Comparison of ENCODE assay signal across 11 cellular contexts in the genomic region with DNA sequence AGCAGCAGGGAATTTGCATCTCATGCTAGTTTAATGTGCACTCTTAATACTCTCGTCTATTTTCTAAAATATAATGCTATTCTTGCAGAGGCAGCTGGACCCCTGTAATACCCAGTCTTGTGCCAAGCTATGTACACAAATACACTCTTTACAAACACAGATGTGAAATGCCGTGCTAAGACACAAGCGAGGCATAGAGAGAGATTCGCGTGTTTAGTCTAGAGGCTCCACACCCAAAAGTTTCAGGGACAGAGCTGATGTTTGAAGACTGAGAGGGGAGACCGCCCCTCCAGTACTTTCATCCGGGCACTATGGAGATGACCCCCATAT. TPM values are rescaled to one million over a fixed set of nuclear protein-coding genes. Genes with fewer than 3 reads are reported as not detected.
DNase-seq lines count a peak whose midpoint lies in the region; ATAC-seq, FAIRE-seq and TF ChIP-seq lines count a peak whose summit lies in the region.
"Had no signal": no experiment of that assay in that cellular context is flagged by ENCODE, and none has a peak within 500 bp of the region (broad histone marks: within the 10 kb centered on the region; RNA-seq: fewer than 3 reads in every experiment).

No MANE protein-coding gene starts in this region.

- no peaks in the 10 kb centered on the region for H3K79me1 ChIP-seq in H9 (ENCODE audit: insufficient read depth, low read depth, low read length, poor library complexity, severe bottlenecking)

- DNase-seq in H9 (no peak), astrocyte (ENCODE audit: low read depth) (no peak), iPS DF 6.9 (ENCODE audit: low read depth, low spot score) (no peak), skeletal muscle cell (ENCODE audit: low read depth) (no peak), posterior cingulate gyrus (no peak), Karpas-422 (no peak)
- DNase-seq: activated CD8-positive, alpha-beta memory T cell treated with anti-CD3 and anti-CD28 coated beads for 24 hours; MV-4-11; stimulated activated naive CD4-positive, alpha-beta T cell treated with Interleukin-2 at 50 U/mL for 16 hours had no signal

- H3K36me3 Mint-ChIP-seq in H9 (ENCODE audit: insufficient read depth in 1 of 3, low read depth in 3 of 3) (peaks cover 2 to 16% (median 4%) of the 10 kb centered on the region in 3 experiments; a peak in 6 of 7 replicates), astrocyte (ENCODE audit: low read depth, unreplicated experiment) (no peaks in the 10 kb centered on the region)

- H3K4me2 ChIP-seq in H9 (ENCODE audit: insufficient read depth, insufficient read length, low read length) (peak overlapping the region; percentile 72), astrocyte (ENCODE audit: low read length) (peak overlapping the region; percentile 86), Karpas-422 (ENCODE audit: low read depth, low read length, poor library complexity, severe bottlenecking) (no peak overlapping the region)

- no peak overlapping the region for H2BK20ac ChIP-seq in H9 (ENCODE audit: low read depth, low read length, poor library complexity, severe bottlenecking)

- FAIRE-seq in astrocyte (lab: Jason Lieb, UNC): no peak

- H2AK5ac ChIP-seq in H9 (ENCODE audit: insufficient read length, low read length): no peak overlapping the region

- H4K20me1 ChIP-seq in H9 (ENCODE audit: control insufficient read depth, insufficient read depth, insufficient read length): peaks cover 2% of the 10 kb centered on the region
- peaks cover 16% of the 10 kb centered on the region for H4K20me1 ChIP-seq in astrocyte (ENCODE audit: insufficient read depth, low read length)
- no peaks in the 10 kb centered on the region for H4K20me1 ChIP-seq in Karpas-422 (ENCODE audit: insufficient read depth, low read depth, low read length)

- H3K27me3 Mint-ChIP-seq in H9 (ENCODE audit: low read depth): peaks cover 24% of the 10 kb centered on the region
- no peaks in the 10 kb centered on the region for H3K27me3 Mint-ChIP-seq in astrocyte (ENCODE audit: low read depth, unreplicated experiment)

- H3K23ac ChIP-seq in H9 (ENCODE audit: insufficient read length, low read depth, low read length): no peak overlapping the region

- H3K4me1 ChIP-seq in H9 (ENCODE audit: insufficient read depth, low read length) (no peaks in the 10 kb centered on the region; the same call in 1 of the 2 replicates), astrocyte (ENCODE audit: insufficient read depth, low read length) (peaks cover 26% of the 10 kb centered on the region), iPS DF 6.9 (ENCODE audit: control insufficient read depth, insufficient read depth, low read length) (no peaks in the 10 kb centered on the region), Karpas-422 (ENCODE audit: low read length) (no peaks in the 10 kb centered on the region)

- no peaks in the 10 kb centered on the region for H3K36me3 ChIP-seq in astrocyte (ENCODE audit: insufficient read depth, low read length)
- no peaks in the 10 kb centered on the region for H3K36me3 ChIP-seq in iPS DF 6.9 (ENCODE audit: control insufficient read depth, insufficient read depth, low read length)
- H3K36me3 ChIP-seq in Karpas-422 (ENCODE audit: insufficient read depth, low read length): no peaks in the 10 kb centered on the region

- no peak overlapping the region for H3K4ac ChIP-seq in H9 (ENCODE audit: low read depth, low read length)

- no peak overlapping the region for H3K18ac ChIP-seq in H9 (ENCODE audit: insufficient read length, low read depth, low read length)

- no peaks in the 10 kb centered on the region for H3K9me3 ChIP-seq in H9 (ENCODE audit: control insufficient read depth, low read depth, low read length)
- H3K9me3 ChIP-seq in astrocyte (ENCODE audit: insufficient read depth, low read depth, low read length): no peaks in the 10 kb centered on the region
- no peaks in the 10 kb centered on the region for H3K9me3 ChIP-seq in iPS DF 6.9 (ENCODE audit: control insufficient read depth, insufficient read depth, low read length)
- no peaks in the 10 kb centered on the region for H3K9me3 ChIP-seq in Karpas-422 (ENCODE audit: low read length)

- no peak overlapping the region for H3K27ac ChIP-seq in H9 (ENCODE audit: insufficient read length, low read depth, low read length)
- peak overlapping the region; percentile 69 for H3K27ac ChIP-seq in astrocyte (ENCODE audit: low read depth, low read length)
- no peak overlapping the region for H3K27ac ChIP-seq in iPS DF 6.9 (ENCODE audit: low read length)
- H3K27ac ChIP-seq in Karpas-422 (ENCODE audit: low read length): no peak overlapping the region

- H3K23me2 ChIP-seq in H9 (ENCODE audit: insufficient read length, low read depth, low read length, poor library complexity, severe bottlenecking): peaks cover 16% of the 10 kb centered on the region

- H3K4me3 ChIP-seq in astrocyte (ENCODE audit: insufficient read depth, low read depth, low read length) (peak overlapping the region; percentile 78), iPS DF 6.9 (ENCODE audit: low read length) (peak overlapping the region; percentile 43; the same call in 1 of the 2 replicates), skeletal muscle cell (ENCODE audit: low read depth, low read length) (peak overlapping the region; percentile 63), Karpas-422 (ENCODE audit: low read length) (no peak overlapping the region)

- H4K91ac ChIP-seq in H9 (ENCODE audit: insufficient read length, low read depth, low read length): no peak overlapping the region

- H2AFZ ChIP-seq in H9 (ENCODE audit: low read length): no peak overlapping the region
- H2AFZ ChIP-seq in astrocyte (ENCODE audit: low read depth, low read length): no peak overlapping the region
- H2AFZ ChIP-seq in Karpas-422 (ENCODE audit: low read length): no peak overlapping the region

- H3K27me3 ChIP-seq in H9 (ENCODE audit: insufficient read depth, low read length) (peaks cover 7% of the 10 kb centered on the region; the same call in 1 of the 2 replicates), astrocyte (ENCODE audit: insufficient read depth, low read length) (no peaks in the 10 kb centered on the region), iPS DF 6.9 (ENCODE audit: control insufficient read depth, insufficient read depth, low read length) (peaks cover 3% of the 10 kb centered on the region; the same call in 1 of the 2 replicates), Karpas-422 (ENCODE audit: low read length) (no peaks in the 10 kb centered on the region)

- H3K14ac ChIP-seq in H9 (ENCODE audit: insufficient read depth, low read length): no peak overlapping the region

- no peak for ATAC-seq in GM18511 (IDR thresholded peaks at IDR 0.05; ENCODE audit: unreplicated experiment)
- ATAC-seq in GM21447 (IDR thresholded peaks at IDR 0.05; ENCODE audit: unreplicated experiment): no peak

- no peak overlapping the region for H2BK120ac ChIP-seq in H9 (ENCODE audit: low read depth, low read length, poor library complexity, severe bottlenecking)

- H3K9me2 ChIP-seq in Karpas-422 (replicated peaks; ENCODE audit: insufficient read depth, low read length): no peaks in the 10 kb centered on the region

- no peak overlapping the region for H2BK15ac ChIP-seq in H9 (ENCODE audit: low read depth, low read length)

- H2BK12ac ChIP-seq in H9 (ENCODE audit: insufficient read length, low read depth, low read length): no peak overlapping the region

- H3K27ac Mint-ChIP-seq in H9: peak overlapping the region; percentile 42 to 91 (median 46); a peak in 2 of 7 replicates
- peak overlapping the region; percentile 60 for H3K27ac Mint-ChIP-seq in astrocyte (ENCODE audit: unreplicated experiment)

- H3K4me1 Mint-ChIP-seq in H9 (peaks cover 32 to 44% of the 10 kb centered on the region in 2 experiments), astrocyte (ENCODE audit: low read depth, unreplicated experiment) (peaks cover 16% of the 10 kb centered on the region)

- peaks cover 0 to 4% of the 10 kb centered on the region in 2 experiments; a peak in 1 of 5 replicates for H3K9me3 Mint-ChIP-seq in H9
- H3K9me3 Mint-ChIP-seq in astrocyte (ENCODE audit: unreplicated experiment): no peaks in the 10 kb centered on the region

- H4K8ac ChIP-seq in H9 (replicated peaks; ENCODE audit: insufficient read length, low read depth, low read length): no peak overlapping the region

- H2BK5ac ChIP-seq in H9 (ENCODE audit: insufficient read length, low read length): no peak overlapping the region

- no peak overlapping the region for H3K56ac ChIP-seq in H9 (ENCODE audit: insufficient read length, low read depth, low read length)

- WGBS in H9 (ENCODE audit: extremely low coverage, insufficient read length, low lambda C conversion rate): no CpG with 5 or more reads among the region's 7 CpGs
- WGBS in iPS DF 6.9 (ENCODE audit: insufficient coverage, insufficient read length): no CpG with 5 or more reads among the region's 7 CpGs

- no peak overlapping the region for H4K5ac ChIP-seq in H9 (ENCODE audit: insufficient read length, low read depth, low read length)

- H3K9ac ChIP-seq in H9 (ENCODE audit: extremely low read depth, insufficient read length, low read length) (peak overlapping the region; percentile 48), astrocyte (ENCODE audit: low read length) (peak overlapping the region; percentile 89), Karpas-422 (ENCODE audit: low read length) (no peak overlapping the region)

- TF ChIP-seq CTCF in H9 (conservative IDR thresholded peaks at IDR 0.05): no peak
- no peak for TF ChIP-seq CTCF in astrocyte (IDR thresholded peaks at IDR 0.05; ENCODE audit: insufficient read depth, low read depth, low read length)

- H3K4me3 Mint-ChIP-seq in H9 (peak overlapping the region; percentile 87 to 97), astrocyte (ENCODE audit: unreplicated experiment) (peak overlapping the region; percentile 98)

- intact Hi-C loops in posterior cingulate gyrus (cut with DNase I): no loop called here

- no peak overlapping the region for H3T11ph ChIP-seq in H9 (ENCODE audit: low read length)

- H3K79me2 ChIP-seq in H9 (ENCODE audit: insufficient read depth, low read length): peaks cover 9% of the 10 kb centered on the region; the same call in 1 of the 2 replicates
- peaks cover 67% of the 10 kb centered on the region for H3K79me2 ChIP-seq in astrocyte (ENCODE audit: insufficient read depth, low read length)
- H3K79me2 ChIP-seq in Karpas-422 (ENCODE audit: low read length): no peaks in the 10 kb centered on the region

RNA-seq across cellular contexts. Expression of a gene that starts 1.2 kb away (rescaled TPM):
- total RNA-seq in H9 (2021) (510 and 515 TPM in 2 replicates), astrocyte (197 and 198 TPM in 2 replicates)
- total RNA-seq in Karpas-422 (2014; rRNA removed; shearing (Covaris generic); ENCODE audit: low replicate concordance): not detected in 2 replicates

Comparison
In these comparisons a context has a peak if more than half of its experiments do, and no peak if none do; other contexts are left out.
1. RNA of a gene that starts 1.2 kb away (total RNA-seq): 510 to 515 TPM in H9 and 197 to 198 TPM in astrocyte; not detected in Karpas-422; every median in the first group is over 100 times any median in the second.